In genomic region chr2:39516347-39517101, GRCh38 we compare ENCODE assay signal across 9 cellular contexts.
DNase-seq lines count a peak whose midpoint lies in the region; ATAC-seq, FAIRE-seq and TF ChIP-seq lines count a peak whose summit lies in the region.
"Had no signal": no experiment of that assay in that cellular context is flagged by ENCODE, and none has a peak within 500 bp of the region (broad histone marks: within the 10 kb centered on the region; RNA-seq: fewer than 3 reads in every experiment).

No MANE protein-coding gene starts in this region.

- POLR2A ChIA-PET in WTC11 (lab: Charles Lee) = no interaction called here
- POLR2A ChIA-PET in activated CD8-positive, alpha-beta T cell treated with anti-CD3 and anti-CD28 coated beads for 36 hours (lab: Charles Lee) = interaction anchor here (0.6 to 1.9 kb wide), 3 partner anchors 10 to 38 kb away, joined by 3 to 9 read pairs (median 3); no protein-coding TSS in a partner anchor

- H3K4me2 ChIP-seq in GM23338 = peak overlapping the region; percentile 45

- H3K4me3 Mint-ChIP-seq in GM23338 (peak overlapping the region; percentile 30; the same call in 2 of the 3 replicates), WTC11 (no peak overlapping the region), Calu3 (ENCODE audit: low read depth, unreplicated experiment) (no peak overlapping the region)
- H3K4me3 Mint-ChIP-seq in activated CD8-positive, alpha-beta T cell treated with anti-CD3 and anti-CD28 coated beads for 36 hours = no peak overlapping the region

- BruUV-seq in Calu3 (replicated peaks; lab: Mats Ljungman, UMichigan) = no TSS peak

- no peak for FAIRE-seq in RCC 7860 (lab: Jason Lieb, UNC)

- H3F3A ChIP-seq in GM23338 (replicated peaks; ENCODE audit: low read depth) = peaks cover 14% of the 10 kb centered on the region; the same call in 1 of the 2 replicates

- CTCF ChIA-PET in WTC11 (lab: Charles Lee) (interaction anchor here (1.1 to 2.3 kb wide), 3 partner anchors 77 to 213 kb away, joined by 3 to 20 read pairs (median 9); no protein-coding TSS in a partner anchor), Calu3 (lab: Charles Lee) (interaction anchor here (0.7 kb wide), 1 partner anchor 1083 kb away, joined by 3 read pairs; no protein-coding TSS in a partner anchor)
- CTCF ChIA-PET in activated CD8-positive, alpha-beta T cell treated with anti-CD3 and anti-CD28 coated beads for 36 hours (lab: Charles Lee) = interaction anchor here (0.6 to 1.6 kb wide), 2 partner anchors 118 to 137 kb away, joined by 3 to 4 read pairs; no protein-coding TSS in a partner anchor

- intact Hi-C loops in left ventricle myocardium superior (cut with micrococcal nuclease) (loop anchor here (10.0 kb wide), 1 partner anchor 132 kb away; no protein-coding TSS in a partner anchor), posterior cingulate gyrus (cut with DNase I) (loop anchor here (2.0 to 10.0 kb wide), 2 partner anchors 180 to 208 kb away; no protein-coding TSS in a partner anchor), Calu3 (cut with micrococcal nuclease; ENCODE audit: unreplicated experiment) (no loop called here)
- intact Hi-C loops in activated CD8-positive, alpha-beta T cell treated with anti-CD3 and anti-CD28 coated beads for 36 hours (cut with micrococcal nuclease) = no loop called here

- H3K79me2 ChIP-seq in GM23338 (replicated peaks; ENCODE audit: insufficient read depth) = no peaks in the 10 kb centered on the region

- H3K9me3 Mint-ChIP-seq in GM23338 = peaks cover 16% of the 10 kb centered on the region
- H3K9me3 Mint-ChIP-seq in WTC11 = peaks cover 21% of the 10 kb centered on the region
- no peaks in the 10 kb centered on the region for H3K9me3 Mint-ChIP-seq in activated CD8-positive, alpha-beta T cell treated with anti-CD3 and anti-CD28 coated beads for 36 hours
- H3K9me3 Mint-ChIP-seq in Calu3 (ENCODE audit: low read depth, unreplicated experiment) = no peaks in the 10 kb centered on the region

- H3K4me3 ChIP-seq in GM23338 = no peak overlapping the region

- peaks cover 13% of the 10 kb centered on the region for H3K27me3 Mint-ChIP-seq in GM23338 (ENCODE audit: insufficient read depth, low read depth, poor library complexity)
- no peaks in the 10 kb centered on the region for H3K27me3 Mint-ChIP-seq in WTC11 (ENCODE audit: low read depth)
- H3K27me3 Mint-ChIP-seq in activated CD8-positive, alpha-beta T cell treated with anti-CD3 and anti-CD28 coated beads for 36 hours = no peaks in the 10 kb centered on the region
- H3K27me3 Mint-ChIP-seq in Calu3 (ENCODE audit: unreplicated experiment) = no peaks in the 10 kb centered on the region

- peaks cover 47% of the 10 kb centered on the region for H3K4me1 ChIP-seq in GM23338 (ENCODE audit: insufficient read depth)

- H3K27ac Mint-ChIP-seq in GM23338 (peak overlapping the region; percentile 61), WTC11 (peak overlapping the region; percentile 93), Calu3 (ENCODE audit: unreplicated experiment) (no peak overlapping the region)
- H3K27ac Mint-ChIP-seq in activated CD8-positive, alpha-beta T cell treated with anti-CD3 and anti-CD28 coated beads for 36 hours = no peak overlapping the region

- DNase-seq in GM23338 (ENCODE audit: low spot score) = peak; percentile 82
- peak; percentile 52 for DNase-seq in WTC11 (ENCODE audit: low spot score)
- peak; percentile 67 for DNase-seq in left ventricle myocardium superior
- peak in 9 of 10 donors; percentile 21 to 92 (median 50) for DNase-seq in posterior cingulate gyrus
- DNase-seq in RCC 7860 (ENCODE audit: low spot score) = no peak
- DNase-seq in activated CD8-positive, alpha-beta T cell treated with anti-CD3 and anti-CD28 coated beads for 36 hours = no peak
- no peak for DNase-seq in Calu3
- DNase-seq: stimulated activated CD4-positive, alpha-beta T cell treated with anti-CD3 and anti-CD28 coated beads, Interleukin-4, amount 100 ng/mL, for 1 hour had no signal

- H2AFZ ChIP-seq in GM23338 = no peak overlapping the region

- H3K9me2 ChIP-seq in GM23338 (ENCODE audit: insufficient read depth) = no peaks in the 10 kb centered on the region; the same call in 1 of the 2 replicates

- no peaks in the 10 kb centered on the region for H4K20me1 ChIP-seq in GM23338 (replicated peaks; ENCODE audit: insufficient read depth)

- ATAC-seq in GM23338 = peak; percentile 88
- ATAC-seq in WTC11 = peak; percentile 83
- ATAC-seq in left ventricle myocardium superior = peak; percentile 83
- no peak for ATAC-seq in activated CD8-positive, alpha-beta T cell treated with anti-CD3 and anti-CD28 coated beads for 36 hours
- ATAC-seq in HG03460 (IDR thresholded peaks at IDR 0.05; ENCODE audit: unreplicated experiment) = no peak

- H3K36me3 ChIP-seq in GM23338 (ENCODE audit: insufficient read depth) = peaks cover 12% of the 10 kb centered on the region

- H3K27ac ChIP-seq in GM23338 (ENCODE audit: low read depth) = peak overlapping the region; percentile 94

- H3K27me3 ChIP-seq in GM23338 (ENCODE audit: insufficient read depth) = no peaks in the 10 kb centered on the region

- peaks cover 55% of the 10 kb centered on the region for H3K4me1 Mint-ChIP-seq in GM23338
- H3K4me1 Mint-ChIP-seq in WTC11 = peaks cover 67% of the 10 kb centered on the region
- peaks cover 45% of the 10 kb centered on the region for H3K4me1 Mint-ChIP-seq in activated CD8-positive, alpha-beta T cell treated with anti-CD3 and anti-CD28 coated beads for 36 hours (ENCODE audit: low read depth)
- peaks cover 27% of the 10 kb centered on the region for H3K4me1 Mint-ChIP-seq in Calu3 (ENCODE audit: low read depth, unreplicated experiment)

- H3K36me3 Mint-ChIP-seq in GM23338 (ENCODE audit: low read depth) (peaks cover 27% of the 10 kb centered on the region), WTC11 (peaks cover 33% of the 10 kb centered on the region), Calu3 (ENCODE audit: insufficient read depth, unreplicated experiment) (peaks cover 8% of the 10 kb centered on the region)
- no peaks in the 10 kb centered on the region for H3K36me3 Mint-ChIP-seq in activated CD8-positive, alpha-beta T cell treated with anti-CD3 and anti-CD28 coated beads for 36 hours (ENCODE audit: low read depth)

- TF ChIP-seq CTCF in GM23338 (conservative IDR thresholded peaks at IDR 0.05; ENCODE audit: low read depth in 2 of 2) (peak; percentile 38 to 52; a peak in 3 of 4 replicates), WTC11 (IDR thresholded peaks at IDR 0.05) (no peak), Calu3 (IDR thresholded peaks at IDR 0.05; ENCODE audit: unreplicated experiment) (no peak)
- no peak for TF ChIP-seq CTCF in activated CD8-positive, alpha-beta T cell treated with anti-CD3 and anti-CD28 coated beads for 36 hours (IDR thresholded peaks at IDR 0.05)

TF ChIP-seq in GM23338, 12 proteins besides CTCF, POLR2A, EP300 and RAD21 (continues in another document):
- no peak for TF ChIP-seq JUNB (IDR thresholded peaks at IDR 0.05; ENCODE audit: unreplicated experiment)
- no peak for TF ChIP-seq ZNF114 (CRISPR knock-in tag; IDR thresholded peaks at IDR 0.05)
- TF ChIP-seq CREB1 (CRISPR knock-in tag; IDR thresholded peaks at IDR 0.05; ENCODE audit: low read depth) = no peak
- no peak for TF ChIP-seq STAT1 (IDR thresholded peaks at IDR 0.05; ENCODE audit: unreplicated experiment)
- peak; percentile 73 for TF ChIP-seq NANOG (IDR thresholded peaks at IDR 0.05; ENCODE audit: borderline replicate concordance)
- TF ChIP-seq, protein P1, sequence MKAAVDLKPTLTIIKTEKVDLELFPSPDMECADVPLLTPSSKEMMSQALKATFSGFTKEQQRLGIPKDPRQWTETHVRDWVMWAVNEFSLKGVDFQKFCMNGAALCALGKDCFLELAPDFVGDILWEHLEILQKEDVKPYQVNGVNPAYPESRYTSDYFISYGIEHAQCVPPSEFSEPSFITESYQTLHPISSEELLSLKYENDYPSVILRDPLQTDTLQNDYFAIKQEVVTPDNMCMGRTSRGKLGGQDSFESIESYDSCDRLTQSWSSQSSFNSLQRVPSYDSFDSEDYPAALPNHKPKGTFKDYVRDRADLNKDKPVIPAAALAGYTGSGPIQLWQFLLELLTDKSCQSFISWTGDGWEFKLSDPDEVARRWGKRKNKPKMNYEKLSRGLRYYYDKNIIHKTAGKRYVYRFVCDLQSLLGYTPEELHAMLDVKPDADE (IDR thresholded peaks at IDR 0.05) = peak; percentile 68
- TF ChIP-seq POLR2AphosphoS5 (IDR thresholded peaks at IDR 0.05; ENCODE audit: low read depth) = no peak

TF ChIP-seq in WTC11, 78 proteins besides CTCF, POLR2A, EP300 and RAD21 (continues in another document):
- no peak for TF ChIP-seq GTF2I (CRISPR knock-in tag; conservative IDR thresholded peaks at IDR 0.05)
- TF ChIP-seq TEAD1 (CRISPR knock-in tag; IDR thresholded peaks at IDR 0.05) = peak; percentile 74; the same call in 1 of the 2 replicates
- TF ChIP-seq NR1H2 (CRISPR knock-in tag; IDR thresholded peaks at IDR 0.05) = no peak
- TF ChIP-seq GRHL2 (CRISPR knock-in tag; IDR thresholded peaks at IDR 0.05; ENCODE audit: insufficient replicate concordance, severe bottlenecking) = no peak
- TF ChIP-seq E2F4 (CRISPR knock-in tag; IDR thresholded peaks at IDR 0.05; ENCODE audit: borderline replicate concordance, low read depth) = no peak
- 0 out of 2 replicates have a peak, but pooled peaks have one; percentile 39 for TF ChIP-seq KAT7 (CRISPR knock-in tag; IDR thresholded peaks at IDR 0.05; ENCODE audit: borderline replicate concordance)
- TF ChIP-seq ESRRA (CRISPR knock-in tag; IDR thresholded peaks at IDR 0.05; ENCODE audit: borderline replicate concordance) = no peak
- peak; percentile 46 for TF ChIP-seq ZNF423 (CRISPR knock-in tag; IDR thresholded peaks at IDR 0.05)
- peak; percentile 87; the same call in 1 of the 2 replicates for TF ChIP-seq ETV6 (CRISPR knock-in tag; IDR thresholded peaks at IDR 0.05)
- TF ChIP-seq OVOL2 (CRISPR knock-in tag; IDR thresholded peaks at IDR 0.05; ENCODE audit: borderline replicate concordance) = no peak
- no peak for TF ChIP-seq ZBTB21 (CRISPR knock-in tag; IDR thresholded peaks at IDR 0.05; ENCODE audit: borderline replicate concordance)

Comparison
In these comparisons a context has a peak if more than half of its experiments do, and no peak if none do; other contexts are left out.
1. ATAC-seq: peak in GM23338 (single experiment), WTC11 (single experiment) and left ventricle myocardium superior (single experiment); none in activated CD8-positive, alpha-beta T cell treated with anti-CD3 and anti-CD28 coated beads for 36 hours (single experiment) and HG03460 (single experiment).
2. DNase-seq: peak in GM23338 (single experiment), WTC11 (single experiment), left ventricle myocardium superior (single experiment) and posterior cingulate gyrus (9 of 10); none in RCC 7860 (single experiment), activated CD8-positive, alpha-beta T cell treated with anti-CD3 and anti-CD28 coated beads for 36 hours (single experiment) and Calu3 (single experiment).
3. H3K27ac Mint-ChIP-seq: peak in GM23338 (single experiment) and WTC11 (single experiment); none in activated CD8-positive, alpha-beta T cell treated with anti-CD3 and anti-CD28 coated beads for 36 hours (single experiment) and Calu3 (single experiment).
4. CTCF ChIP-seq: peak in GM23338 (2 of 2); none in WTC11 (single experiment), activated CD8-positive, alpha-beta T cell treated with anti-CD3 and anti-CD28 coated beads for 36 hours (single experiment) and Calu3 (single experiment).
5. intact Hi-C loops: an anchor here in left ventricle myocardium superior (10.0 kb wide) and posterior cingulate gyrus (2.0 to 10.0 kb wide); none called in activated CD8-positive, alpha-beta T cell treated with anti-CD3 and anti-CD28 coated beads for 36 hours and Calu3.